ENCODE assay signal across 20 cellular contexts in the genomic region with DNA sequence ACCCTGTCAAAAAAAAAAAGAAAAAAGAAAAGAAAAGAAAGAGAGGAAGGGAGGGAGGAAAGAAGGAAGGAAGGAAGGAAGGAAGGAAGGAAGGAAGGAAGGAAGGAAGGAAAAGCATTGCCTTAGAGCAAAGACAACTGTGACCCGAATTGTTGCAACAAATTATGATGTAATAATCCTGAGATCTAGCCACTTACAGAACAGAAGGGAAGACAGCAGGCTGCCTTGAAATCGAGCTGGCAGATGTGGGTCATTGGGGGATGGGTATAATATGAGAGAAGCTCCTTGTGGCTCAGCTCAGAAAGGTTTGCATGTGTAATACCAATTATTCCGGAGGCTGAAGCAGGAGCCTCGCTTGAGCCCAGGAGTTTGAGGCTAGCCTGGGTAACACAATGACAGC.
A peak's percentile ranks its signal among the peaks of the same experiment; 100 is the strongest.
DNase-seq lines count a peak whose midpoint lies in the region; TF ChIP-seq lines count a peak whose summit lies in the region.
"Had no signal": no experiment of that assay in that cellular context is flagged by ENCODE, and none has a peak within 500 bp of the region (broad histone marks: within the 10 kb centered on the region; RNA-seq: fewer than 3 reads in every experiment).

No MANE protein-coding gene starts in this region.

- no peak overlapping the region for H3K4me3 Mint-ChIP-seq in neural crest cell
- H3K4me3 Mint-ChIP-seq: activated CD4-positive, alpha-beta T cell treated with anti-CD3 and anti-CD28 coated beads, Interleukin-2, amount 10 ng/mL, durations not matched to agents 7 days and 5 days; endodermal cell; memory B cell; naive thymus-derived CD8-positive, alpha-beta T cell had no signal

- no peaks in the 10 kb centered on the region for H3K27me3 Mint-ChIP-seq in neural crest cell (ENCODE audit: low read depth)
- H3K27me3 Mint-ChIP-seq: activated CD4-positive, alpha-beta T cell treated with anti-CD3 and anti-CD28 coated beads, Interleukin-2, amount 10 ng/mL, durations not matched to agents 7 days and 5 days; memory B cell; naive thymus-derived CD8-positive, alpha-beta T cell had no signal

- TF ChIP-seq POLR2A in NB4 (IDR thresholded peaks at IDR 0.05; ENCODE audit: extremely low read depth, insufficient read length) (no peak), vagina (IDR thresholded peaks at IDR 0.05) (no peak)

- no peaks in the 10 kb centered on the region for H3K27me3 ChIP-seq in vagina
- H3K27me3 ChIP-seq in SJCRH30, result no peaks in the 10 kb centered on the region
- H3K27me3 ChIP-seq: heart right ventricle had no signal

- peak; percentile 76 for DNase-seq in GF-D8 (lab: John Stamatoyannopoulos, UW)
- peak; percentile 81 for DNase-seq in NB4 (ENCODE audit: low read depth)
- peak; percentile 49 for DNase-seq in SIG-M5 (lab: John Stamatoyannopoulos, UW)
- DNase-seq in neural crest cell (ENCODE audit: low read depth, low spot score), result no peak
- DNase-seq in vagina (ENCODE audit: extremely low spot score in 2 of 2), result no peak
- no peak for DNase-seq in HUDEP-2 (lab: John Stamatoyannopoulos, UW; ENCODE audit: unreplicated experiment in 76 of 76)
- no peak for DNase-seq in SJCRH30
- DNase-seq: activated CD4-positive, alpha-beta T cell treated with anti-CD3 and anti-CD28 coated beads, Interleukin-2, amount 10 ng/mL, durations not matched to agents 7 days and 5 days; activated naive CD4-positive, alpha-beta T cell; BE2C; endodermal cell; heart right ventricle; islet precursor cell; Karpas-422; naive thymus-derived CD8-positive, alpha-beta T cell; NCI-H146; PC-9; stimulated activated CD8-positive, alpha-beta memory T cell treated with anti-CD3 and anti-CD28 coated beads, Interleukin-4, amount 100 ng/mL, for 48 hours had no signal

- peak overlapping the region; percentile 12 for H3K27ac Mint-ChIP-seq in neural crest cell (ENCODE audit: unreplicated experiment)
- H3K27ac Mint-ChIP-seq: activated CD4-positive, alpha-beta T cell treated with anti-CD3 and anti-CD28 coated beads, Interleukin-2, amount 10 ng/mL, durations not matched to agents 7 days and 5 days; endodermal cell; memory B cell had no signal

- H3K27ac ChIP-seq in vagina (no peak overlapping the region), SJCRH30 (no peak overlapping the region)
- H3K27ac ChIP-seq: heart right ventricle, PC-9 had no signal

- no peak for TF ChIP-seq CTCF in NB4 (IDR thresholded peaks at IDR 0.05; ENCODE audit: low read depth, low read length)
- no peak for TF ChIP-seq CTCF in neural crest cell (conservative IDR thresholded peaks at IDR 0.05)
- TF ChIP-seq CTCF in vagina (IDR thresholded peaks at IDR 0.05), result no peak

- peaks cover 9% of the 10 kb centered on the region for H3K4me1 ChIP-seq in vagina
- no peaks in the 10 kb centered on the region for H3K4me1 ChIP-seq in SJCRH30
- H3K4me1 ChIP-seq: BE2C had no signal

- H3K9me3 ChIP-seq in vagina (no peaks in the 10 kb centered on the region), SJCRH30 (replicated peaks) (no peaks in the 10 kb centered on the region)
- H3K9me3 ChIP-seq: BE2C had no signal

- H3K4me1 Mint-ChIP-seq in neural crest cell, result peaks cover 19% of the 10 kb centered on the region

- H3K4me3 ChIP-seq in NB4 (ENCODE audit: low read depth, low read length) (no peak overlapping the region), vagina (no peak overlapping the region), SJCRH30 (no peak overlapping the region)
- H3K4me3 ChIP-seq: heart right ventricle, PC-9, smooth muscle cell had no signal

- H3K36me3 Mint-ChIP-seq in neural crest cell (ENCODE audit: low read depth), result no peaks in the 10 kb centered on the region

- intact Hi-C loops in vagina (cut with DNase I), result loop anchor here (10.0 kb wide), 1 partner anchor 550 kb away; no protein-coding TSS in a partner anchor

- H3K9me3 Mint-ChIP-seq in neural crest cell, result no peaks in the 10 kb centered on the region
- H3K9me3 Mint-ChIP-seq: activated CD4-positive, alpha-beta T cell treated with anti-CD3 and anti-CD28 coated beads, Interleukin-2, amount 10 ng/mL, durations not matched to agents 7 days and 5 days; endodermal cell had no signal

- H3K36me3 ChIP-seq in vagina (no peaks in the 10 kb centered on the region), SJCRH30 (no peaks in the 10 kb centered on the region)
- H3K36me3 ChIP-seq: BE2C, heart right ventricle had no signal

Comparison
In these comparisons a context has a peak if more than half of its experiments do, and no peak if none do; other contexts are left out.
1. DNase-seq: peak in GF-D8 (single experiment), NB4 (single experiment) and SIG-M5 (single experiment); none in neural crest cell (single experiment), vagina (0 of 2), HUDEP-2 (0 of 76) and SJCRH30 (0 of 2).